Comparison of ENCODE assay signal across 8 cellular contexts in the genomic region with DNA sequence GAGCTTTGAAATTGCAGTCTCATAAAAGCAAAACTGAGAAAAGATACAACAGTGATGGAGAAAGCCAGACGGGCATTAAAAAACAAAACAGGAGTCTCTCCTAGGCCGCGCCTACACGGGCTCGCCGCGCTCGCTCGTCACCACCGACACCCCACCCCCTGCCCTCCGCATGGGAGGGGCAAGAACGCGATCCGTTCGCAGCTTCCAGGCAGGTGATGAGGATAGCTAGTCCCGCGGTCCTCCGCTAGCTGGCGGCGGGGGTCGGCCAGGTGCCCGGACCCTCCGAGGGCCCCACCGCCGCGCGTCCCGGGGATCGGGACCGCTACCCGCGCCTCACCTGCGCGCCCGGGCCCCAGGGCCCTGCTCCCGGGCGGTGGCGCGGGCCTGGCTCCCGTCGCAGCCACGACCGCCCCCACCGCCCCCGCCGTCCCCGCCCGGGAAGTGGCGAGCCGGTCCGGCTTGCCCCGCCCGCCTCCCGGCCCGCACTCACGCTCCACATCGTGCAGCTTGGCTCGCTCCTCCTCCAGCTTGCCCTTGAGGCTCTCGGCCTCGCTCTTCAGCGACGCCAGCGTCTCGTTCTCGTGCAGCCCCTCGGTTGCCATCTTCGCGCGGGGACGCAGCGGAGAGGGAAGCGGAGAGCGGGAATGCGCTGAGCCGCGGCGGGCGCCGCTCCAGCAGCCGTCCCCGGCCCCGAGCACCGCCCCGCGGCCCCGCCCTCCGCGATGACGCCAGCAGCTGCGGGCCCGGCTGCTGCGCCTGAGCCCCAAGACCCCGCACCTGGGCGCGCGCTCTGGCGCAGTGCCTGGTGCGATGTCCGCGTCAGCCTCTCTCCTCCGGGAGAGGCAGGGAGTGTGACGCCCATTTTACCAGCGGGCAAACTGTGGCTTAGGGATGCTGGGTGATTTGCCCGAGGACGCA. TPM values are rescaled to one million over a fixed set of nuclear protein-coding genes. Genes with fewer than 3 reads are reported as not detected.
DNase-seq lines count a peak whose midpoint lies in the region; ATAC-seq, FAIRE-seq and TF ChIP-seq lines count a peak whose summit lies in the region.

No MANE protein-coding gene starts in this region.

- peak; percentile 96 for FAIRE-seq in GM19239 (lab: Jason Lieb, UNC)

- peak overlapping the region; percentile 62 to 69 (median 67) for H3K4me3 ChIP-seq in right lobe of liver

- no peaks in the 10 kb centered on the region for H3K27me3 ChIP-seq in right lobe of liver

- 0% methylated on average over 11 of the region's 105 CpGs for WGBS in right lobe of liver (ENCODE audit: insufficient coverage, low coverage, low lambda C conversion rate, missing lambda C conversion rate)

- TF ChIP-seq CTCF in C4-2B (conservative IDR thresholded peaks at IDR 0.05): peak; percentile 20; the same call in 1 of the 2 replicates
- TF ChIP-seq CTCF in right lobe of liver (IDR thresholded peaks at IDR 0.05): no peak

- H3K27ac ChIP-seq in C4-2B: peak overlapping the region; percentile 77
- H3K27ac ChIP-seq in right lobe of liver: peak overlapping the region; percentile 82 to 90 (median 87)

- TF ChIP-seq POLR2A in right lobe of liver (IDR thresholded peaks at IDR 0.05): peak; percentile 73

- ATAC-seq in HG03439 (IDR thresholded peaks at IDR 0.05; ENCODE audit: unreplicated experiment) (peak; percentile 78), right lobe of liver (peak; percentile 86 to 92 (median 88))

- H3K4me1 ChIP-seq in right lobe of liver: peaks cover 0 to 7% (median 3%) of the 10 kb centered on the region in 4 donors

- intact Hi-C loops in right lobe of liver (cut with DNase I): no loop called here

- peak; percentile 80 for DNase-seq in GM19239 (ENCODE audit: insufficient read length, low spot score)
- DNase-seq in NCI-H524 treated with DMSO at 0.1 percent for 48 hours (lab: John Stamatoyannopoulos, UW): peak; percentile 38
- DNase-seq in activated CD4-positive, alpha-beta T cell treated with anti-CD3 and anti-CD28 coated beads, Interleukin-2, amount 50 U/mL, for 4 hours: peak; percentile 84 to 85
- peak; percentile 87 for DNase-seq in dermis blood vessel endothelial cell
- peak; percentile 91 to 92 (median 91) for DNase-seq in right lobe of liver
- DNase-seq in stimulated activated CD4-positive, alpha-beta T cell treated with anti-CD3 and anti-CD28 coated beads, Interleukin-4, amount 100 ng/mL, for 4 hours: peak; percentile 83 to 86

- no peaks in the 10 kb centered on the region for H3K9me3 ChIP-seq in right lobe of liver

- no peaks in the 10 kb centered on the region for H3K36me3 ChIP-seq in right lobe of liver

RNA-seq across cellular contexts. Expression of a gene that starts 11.7 kb away (rescaled TPM):
- 31.8 and 48.3 TPM in 2 replicates for total RNA-seq in dermis blood vessel endothelial cell
- 10 to 100 TPM; 11.1 to 34.5 (median 16.5) TPM for total RNA-seq in right lobe of liver

Comparison
In these comparisons a context has a peak if more than half of its experiments do, and no peak if none do; other contexts are left out.
1. Peak in every context shown above with its lines: DNase-seq, ATAC-seq, H3K4me3 ChIP-seq and H3K27ac ChIP-seq.
2. DNase-seq: peak in every context shown above with its lines; median percentile 91 in right lobe of liver; 87 in dermis blood vessel endothelial cell; 84 in activated CD4-positive, alpha-beta T cell treated with anti-CD3 and anti-CD28 coated beads, Interleukin-2, amount 50 U/mL, for 4 hours; 84 in stimulated activated CD4-positive, alpha-beta T cell treated with anti-CD3 and anti-CD28 coated beads, Interleukin-4, amount 100 ng/mL, for 4 hours; 80 in GM19239; 38 in NCI-H524 treated with DMSO at 0.1 percent for 48 hours.